Comparison of ENCODE assay signal across 8 cellular contexts in the genomic region with DNA sequence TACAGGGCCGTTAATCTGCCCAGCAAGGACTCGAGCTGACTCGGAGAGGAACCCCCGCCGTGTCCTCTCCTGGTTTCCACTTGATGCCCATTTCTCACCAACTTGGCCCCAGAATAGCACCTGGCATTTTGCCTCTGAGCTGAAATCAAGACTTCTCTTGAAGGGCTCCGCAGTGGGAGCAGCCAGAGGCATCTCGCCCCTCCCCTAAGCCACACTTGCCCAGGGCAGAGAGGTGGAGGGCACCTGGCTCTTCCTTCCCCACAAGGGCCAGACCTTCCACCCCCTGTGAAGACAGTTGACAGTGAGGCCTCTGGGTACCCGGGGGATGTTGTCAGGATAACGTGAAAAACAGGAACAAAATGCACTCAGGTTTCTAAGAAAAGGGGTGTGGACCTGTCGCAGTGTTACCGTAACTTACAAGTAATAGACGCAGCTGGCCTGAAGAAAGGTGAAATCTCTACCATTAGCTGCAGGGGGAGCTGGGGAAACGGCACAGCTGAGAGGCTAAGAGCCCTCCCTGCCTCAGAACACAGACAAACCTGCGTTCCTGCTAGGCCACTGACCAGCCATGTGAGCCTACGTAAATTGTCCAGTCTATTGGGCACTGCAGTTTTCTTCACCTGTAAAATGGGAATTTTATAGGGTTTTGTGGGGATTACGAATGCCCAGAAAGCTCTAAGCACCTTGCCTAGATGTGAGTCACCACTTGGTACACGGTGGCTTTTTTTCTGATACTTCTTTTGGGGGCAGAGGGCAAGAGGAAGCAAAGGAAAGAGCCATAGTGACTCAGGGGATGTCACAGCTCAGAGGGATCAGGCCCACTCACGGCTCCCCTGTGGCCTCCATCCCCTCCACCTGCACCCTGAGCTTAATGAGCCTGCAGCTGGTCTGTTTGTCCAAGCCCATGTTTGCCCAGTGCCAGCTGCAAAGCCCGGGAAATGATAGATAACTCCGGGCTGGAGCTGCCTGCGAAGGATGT. TPM values are rescaled to one million over a fixed set of nuclear protein-coding genes. Genes with fewer than 3 reads are reported as not detected.
DNase-seq lines count a peak whose midpoint lies in the region; ATAC-seq, FAIRE-seq and TF ChIP-seq lines count a peak whose summit lies in the region.

No MANE protein-coding gene starts in this region.

- H2BK20ac ChIP-seq in H1 (ENCODE audit: low read length): no peak overlapping the region

- no peaks in the 10 kb centered on the region; the same call in 1 of the 2 replicates for H4K20me1 ChIP-seq in GM23338 (replicated peaks; ENCODE audit: insufficient read depth)
- no peaks in the 10 kb centered on the region for H4K20me1 ChIP-seq in OCI-LY7 (ENCODE audit: insufficient read depth, low read length)
- H4K20me1 ChIP-seq in H1 (replicated peaks in 1 of 2; ENCODE audit: control insufficient read depth in 1 of 2, insufficient read depth in 2 of 2, low read length in 2 of 2): peaks cover 5% of the 10 kb centered on the region in 2 experiments

- CTCF ChIA-PET in CD4-positive, alpha-beta T cell (lab: Charles Lee): no interaction called here
- CTCF ChIA-PET in OCI-LY7 (lab: Charles Lee; ENCODE audit: unreplicated experiment) (interaction anchor here (0.6 to 1.0 kb wide), 2 partner anchors 22 to 309 kb away, joined by 3 read pairs; no protein-coding TSS in a partner anchor), H1 (lab: Charles Lee; ENCODE audit: partially characterized antibody) (interaction anchor here (0.6 to 4.8 kb wide), 24 partner anchors 9 to 554 kb away, joined by 3 to 60 read pairs (median 4); no protein-coding TSS in a partner anchor)

- no peaks in the 10 kb centered on the region for H3K9me3 ChIP-seq in CD4-positive, alpha-beta T cell (ENCODE audit: control insufficient read depth, low read length)
- H3K9me3 ChIP-seq in OCI-LY7 (ENCODE audit: low read length) (no peaks in the 10 kb centered on the region), H1 (ENCODE audit: insufficient read depth in 2 of 2, low read depth in 1 of 2, low read length in 1 of 2) (no peaks in the 10 kb centered on the region), thyroid gland (no peaks in the 10 kb centered on the region)

- H3K27ac Mint-ChIP-seq in CD4-positive, alpha-beta T cell: no peak overlapping the region
- H3K27ac Mint-ChIP-seq in GM23338 (no peak overlapping the region), mesothelial cell of epicardium (no peak overlapping the region)

- peak overlapping the region; percentile 61; the same call in 1 of the 2 replicates for H3K4me2 ChIP-seq in GM23338
- H3K4me2 ChIP-seq in OCI-LY7 (ENCODE audit: low read length): peak overlapping the region; percentile 16; the same call in 1 of the 2 replicates
- H3K4me2 ChIP-seq in H1 (ENCODE audit: insufficient read depth in 1 of 2, low read depth in 2 of 2, low read length in 2 of 2): peak overlapping the region; percentile 58 to 65

- no peak for TF ChIP-seq EP300 in H1 (IDR thresholded peaks at IDR 0.05; ENCODE audit: borderline replicate concordance in 1 of 2, low read depth in 2 of 2, low read length in 2 of 2)

- H4K8ac ChIP-seq in H1 (ENCODE audit: extremely low read depth, insufficient read depth, low read length): no peak overlapping the region

- H3K56ac ChIP-seq in H1 (replicated peaks; ENCODE audit: insufficient read length, low read depth, low read length): no peak overlapping the region

- 0 out of 2 replicates have a peak overlapping the region, but pooled peaks have one; percentile 42 for H2BK12ac ChIP-seq in H1 (ENCODE audit: low read depth, low read length)

- H3K23ac ChIP-seq in H1 (ENCODE audit: insufficient read length): no peak overlapping the region

- no peak overlapping the region; a peak in 1 of 7 replicates for H3K9ac ChIP-seq in H1 (replicated peaks in 1 of 4; ENCODE audit: extremely low read depth in 1 of 4, low read depth in 3 of 4, low read length in 3 of 4)

- H2BK5ac ChIP-seq in H1 (ENCODE audit: low read depth, low read length): no peak overlapping the region

- H3K27ac ChIP-seq in CD4-positive, alpha-beta T cell (ENCODE audit: low read depth, low read length): no peak overlapping the region
- H3K27ac ChIP-seq in GM23338 (ENCODE audit: low read depth): no peak overlapping the region
- no peak overlapping the region for H3K27ac ChIP-seq in OCI-LY7 (ENCODE audit: low read depth, low read length, poor library complexity, severe bottlenecking)
- no peak overlapping the region for H3K27ac ChIP-seq in H1 (ENCODE audit: low read depth, low read length)
- H3K27ac ChIP-seq in thyroid gland: peak overlapping the region in 1 of 3 donors; percentile 24

- H3K23me2 ChIP-seq in H1 (ENCODE audit: low read depth, low read length): peaks cover 9% of the 10 kb centered on the region; the same call in 1 of the 2 replicates

- no peak overlapping the region for H4K91ac ChIP-seq in H1 (replicated peaks; ENCODE audit: insufficient read length, low read length)

- no TSS peak for BruUV-seq in OCI-LY7 (replicated peaks; lab: Mats Ljungman, UMichigan)

- no peak overlapping the region for H2BK120ac ChIP-seq in H1 (replicated peaks; ENCODE audit: low read depth, low read length)

- H3K4me1 ChIP-seq in GM23338 (ENCODE audit: insufficient read depth) (peaks cover 50% of the 10 kb centered on the region), OCI-LY7 (ENCODE audit: insufficient read depth, low read length, poor library complexity, severe bottlenecking) (peaks cover 38% of the 10 kb centered on the region), H1 (replicated peaks in 1 of 4; ENCODE audit: control insufficient read depth in 3 of 4, insufficient read depth in 4 of 4, low read length in 3 of 4) (peaks cover 9 to 53% (median 44%) of the 10 kb centered on the region in 4 experiments), thyroid gland (peaks cover 8 to 48% of the 10 kb centered on the region in 2 donors)

- peak; percentile 59 to 68 for TF ChIP-seq RAD21 in H1 (IDR thresholded peaks at IDR 0.05 in 1 of 2, conservative IDR thresholded peaks at IDR 0.05 in 1 of 2; ENCODE audit: low read depth in 2 of 2, low read length in 2 of 2)

- H3K79me1 ChIP-seq in H1 (ENCODE audit: low read depth, low read length): no peaks in the 10 kb centered on the region

- peaks cover 18% of the 10 kb centered on the region for H3K36me3 Mint-ChIP-seq in CD4-positive, alpha-beta T cell (ENCODE audit: low read depth)
- H3K36me3 Mint-ChIP-seq in GM23338 (ENCODE audit: low read depth) (no peaks in the 10 kb centered on the region), mesothelial cell of epicardium (peaks cover 4% of the 10 kb centered on the region)

- 57% methylated on average over 21 of the region's 21 CpGs; no CpG with 5 or more reads in 1 of the 2 experiments for WGBS in H1 (ENCODE audit: extremely low coverage in 1 of 2, insufficient coverage in 1 of 2, insufficient read length in 1 of 2, insufficient replicate concordance in 2 of 2, low coverage in 1 of 2, low lambda C conversion rate in 2 of 2, missing lambda C conversion rate in 1 of 2), 2 experiments
- 29 to 36% methylated on average over 15 to 21 of the region's 21 CpGs for WGBS in thyroid gland, 2 donors

- 0 out of 2 replicates have a peak, but pooled peaks cover 6% of the 10 kb centered on the region for H3F3A ChIP-seq in GM23338 (replicated peaks; ENCODE audit: low read depth)

- peak in 3 of 10 experiments; percentile 5 to 31 (median 11) for DNase-seq in CD4-positive, alpha-beta T cell
- peak; percentile 77 for DNase-seq in GM23338 (ENCODE audit: low spot score)
- peak; percentile 67 for DNase-seq in OCI-LY7 (ENCODE audit: low spot score)
- no peak for DNase-seq in H1 (ENCODE audit: low read depth in 1 of 2, low spot score in 2 of 2)
- DNase-seq in thyroid gland: peak; percentile 75 to 76
- no peak for DNase-seq in mesothelial cell of epicardium (ENCODE audit: low spot score in 2 of 2, unreplicated experiment in 2 of 2)

- H2AFZ ChIP-seq in GM23338: no peak overlapping the region
- no peak overlapping the region for H2AFZ ChIP-seq in OCI-LY7 (ENCODE audit: low read length)
- no peak overlapping the region for H2AFZ ChIP-seq in H1 (ENCODE audit: low read length)

- no peak overlapping the region for H3K4me3 Mint-ChIP-seq in CD4-positive, alpha-beta T cell
- H3K4me3 Mint-ChIP-seq in GM23338: peak overlapping the region; percentile 24; the same call in 2 of the 3 replicates
- no peak overlapping the region for H3K4me3 Mint-ChIP-seq in mesothelial cell of epicardium

- POLR2A ChIA-PET in CD4-positive, alpha-beta T cell (lab: Charles Lee): interaction anchor here (0.6 kb wide), 1 partner anchor 20 kb away, joined by 3 read pairs; no protein-coding TSS in a partner anchor
- POLR2A ChIA-PET in OCI-LY7 (lab: Charles Lee): no interaction called here
- POLR2A ChIA-PET in H1 (lab: Charles Lee; ENCODE audit: partially characterized antibody): interaction anchor here (0.8 to 4.3 kb wide), 6 partner anchors 9 to 65 kb away, joined by 3 to 13 read pairs (median 3); no protein-coding TSS in a partner anchor

- H3K14ac ChIP-seq in H1 (ENCODE audit: insufficient read length): no peak overlapping the region

- ATAC-seq in CD4-positive, alpha-beta T cell (ENCODE audit: poor library complexity): peak; percentile 76
- ATAC-seq in GM23338 (peak; percentile 40), GM21367 (IDR thresholded peaks at IDR 0.05; ENCODE audit: unreplicated experiment) (no peak), GM18867 (IDR thresholded peaks at IDR 0.05; ENCODE audit: unreplicated experiment) (no peak)

- TF ChIP-seq POLR2A in H1 (IDR thresholded peaks at IDR 0.05; ENCODE audit: control extremely low read depth in 1 of 2, low read depth in 2 of 2, low read length in 2 of 2): no peak
- no peak for TF ChIP-seq POLR2A in thyroid gland (IDR thresholded peaks at IDR 0.05)

- H3K27me3 Mint-ChIP-seq in CD4-positive, alpha-beta T cell: peaks cover 8% of the 10 kb centered on the region
- H3K27me3 Mint-ChIP-seq in GM23338 (ENCODE audit: insufficient read depth, low read depth, poor library complexity) (peaks cover 43% of the 10 kb centered on the region), mesothelial cell of epicardium (ENCODE audit: low read depth) (peaks cover 48% of the 10 kb centered on the region)

- no peaks in the 10 kb centered on the region for H3K36me3 ChIP-seq in GM23338 (ENCODE audit: insufficient read depth)
- H3K36me3 ChIP-seq in OCI-LY7 (ENCODE audit: insufficient read depth, low read length): peaks cover 4% of the 10 kb centered on the region; the same call in 1 of the 2 replicates
- H3K36me3 ChIP-seq in H1 (ENCODE audit: control insufficient read depth in 2 of 4, insufficient read depth in 4 of 4, low read length in 3 of 4): no peaks in the 10 kb centered on the region
- peaks cover 0 to 2% of the 10 kb centered on the region in 2 donors for H3K36me3 ChIP-seq in thyroid gland

- no peak overlapping the region for H2AK5ac ChIP-seq in H1 (ENCODE audit: low read depth, low read length)

- TF ChIP-seq CTCF in CD4-positive, alpha-beta T cell (IDR thresholded peaks at IDR 0.05): no peak
- TF ChIP-seq CTCF in GM23338 (conservative IDR thresholded peaks at IDR 0.05; ENCODE audit: low read depth in 2 of 2) (peak; percentile 26 to 57; a peak in 3 of 4 replicates), OCI-LY7 (conservative IDR thresholded peaks at IDR 0.05; ENCODE audit: low read length) (peak; percentile 65), H1 (IDR thresholded peaks at IDR 0.05; ENCODE audit: control extremely low read depth in 1 of 3, insufficient read depth in 1 of 3, low read depth in 1 of 3, low read length in 3 of 3) (peak; percentile 43 to 68 (median 54)), thyroid gland (IDR thresholded peaks at IDR 0.05) (peak in 2 of 6 experiments; percentile 24 to 31), mesothelial cell of epicardium (IDR thresholded peaks at IDR 0.05; ENCODE audit: unreplicated experiment) (no peak)

- peak overlapping the region; percentile 38; the same call in 1 of the 2 replicates for H3K18ac ChIP-seq in H1 (ENCODE audit: extremely low read depth, low read length)

- H2BK15ac ChIP-seq in H1 (ENCODE audit: low read length): no peak overlapping the region

- intact Hi-C loops in CD4-positive, alpha-beta T cell (cut with DNase I, micrococcal nuclease): no loop called here
- intact Hi-C loops in OCI-LY7 (cut with micrococcal nuclease; ENCODE audit: unreplicated experiment) (no loop called here), thyroid gland (cut with DNase I) (no loop called here)

- no peaks in the 10 kb centered on the region for H3K79me2 ChIP-seq in GM23338 (replicated peaks; ENCODE audit: insufficient read depth)
- no peaks in the 10 kb centered on the region for H3K79me2 ChIP-seq in OCI-LY7 (ENCODE audit: insufficient read depth, low read depth, low read length)
- no peaks in the 10 kb centered on the region for H3K79me2 ChIP-seq in H1 (ENCODE audit: control insufficient read depth in 1 of 2, insufficient read depth in 2 of 2, low read length in 2 of 2)

- peaks cover 15% of the 10 kb centered on the region for H3K4me1 Mint-ChIP-seq in CD4-positive, alpha-beta T cell (ENCODE audit: low read depth)
- H3K4me1 Mint-ChIP-seq in GM23338 (peaks cover 49% of the 10 kb centered on the region), mesothelial cell of epicardium (peaks cover 13% of the 10 kb centered on the region)

- FAIRE-seq in H1 (lab: Jason Lieb, UNC): peak; percentile 79

- H3K27me3 ChIP-seq in CD4-positive, alpha-beta T cell (ENCODE audit: control insufficient read depth, insufficient read depth, low read length): no peaks in the 10 kb centered on the region
- H3K27me3 ChIP-seq in GM23338 (ENCODE audit: insufficient read depth): peaks cover 23% of the 10 kb centered on the region
- H3K27me3 ChIP-seq in H1 (replicated peaks in 1 of 4; ENCODE audit: control insufficient read depth in 3 of 4, extremely low read depth in 1 of 4, insufficient read depth in 3 of 4, low read length in 3 of 4): peaks cover 0 to 30% (median 12%) of the 10 kb centered on the region in 4 experiments; a peak in 3 of 7 replicates
- no peaks in the 10 kb centered on the region for H3K27me3 ChIP-seq in thyroid gland

- no peaks in the 10 kb centered on the region for H3K9me2 ChIP-seq in GM23338 (ENCODE audit: insufficient read depth)
- no peaks in the 10 kb centered on the region for H3K9me2 ChIP-seq in OCI-LY7 (ENCODE audit: insufficient read depth, low read length)

- no peak overlapping the region for H4K5ac ChIP-seq in H1 (ENCODE audit: insufficient read length, low read depth, low read length)

- H3K4me3 ChIP-seq in GM23338 (0 out of 2 replicates have a peak overlapping the region, but pooled peaks have one; percentile 17), OCI-LY7 (ENCODE audit: low read depth, low read length, poor library complexity, severe bottlenecking) (no peak overlapping the region), H1 (ENCODE audit: extremely low read depth in 1 of 4, insufficient read depth in 2 of 4, low read depth in 3 of 4, low read length in 4 of 4) (no peak overlapping the region), thyroid gland (replicated peaks in 1 of 3) (no peak overlapping the region)

- no peaks in the 10 kb centered on the region for H3K9me3 Mint-ChIP-seq in CD4-positive, alpha-beta T cell
- no peaks in the 10 kb centered on the region; the same call in 2 of the 3 replicates for H3K9me3 Mint-ChIP-seq in GM23338
- H3K9me3 Mint-ChIP-seq in mesothelial cell of epicardium: no peaks in the 10 kb centered on the region

- H3K4ac ChIP-seq in H1 (replicated peaks; ENCODE audit: insufficient read length, low read depth, low read length): no peak overlapping the region

RNA-seq across cellular contexts. Expression of a gene that starts 18.6 kb away (rescaled TPM):
- under 1 TPM; 0.33 to 0.45 TPM for total RNA-seq in CD4-positive, alpha-beta T cell
- total RNA-seq in GM23338 (2014; rRNA removed; shearing (Covaris generic)): 0.24 and 0.35 TPM in 2 replicates
- polyA plus RNA-seq in GM23338 (2016; fragmentation: Nextera tagmentation; extraction: Ambion mirVana) (0.06 and 0.23 TPM in 2 replicates), H1 (2011; rRNA removed) (0.36 and 1.0 TPM in 2 replicates)
- 0.06 and 0.23 TPM in 2 replicates for total RNA-seq in OCI-LY7 (2014; rRNA removed; shearing (Covaris generic))
- total RNA-seq in OCI-LY7 (2022) (0.18 TPM in 1 of 2 replicates, not detected in the other), thyroid gland (1 to 10 TPM in 1 of 4 donors, under 1 TPM in 1, not detected in 2; 0.73 to 1.0 TPM), mesothelial cell of epicardium (0.11 TPM in 1 of 3 replicates, not detected in the others)
- 0.20 and 0.34 TPM in 2 replicates for total RNA-seq in H1 (2021; fragmentation: NEBNext Ultra II Directional; extraction: Animal tissue kit (Norgen Biotek cat#: 25700))
- 0.92 TPM for polyA plus RNA-seq in H1 (2011; cell fraction: cytosol; rRNA removed)
- polyA plus RNA-seq in H1 (2011; cell fraction: nucleus; rRNA removed): 1.5 TPM
- polyA plus RNA-seq in H1 (2012, experiment 1 of 2): 0.41 to 0.54 TPM (median 0.45 TPM) in 4 replicates
- polyA plus RNA-seq in H1 (2012, experiment 2 of 2): 0.33 TPM
- 0.06 TPM for polyA plus RNA-seq in H1 (2013, experiment 1 of 2)
- polyA plus RNA-seq in H1 (2013, experiment 2 of 2): 0.09 TPM
- polyA minus RNA-seq in H1 (2011; rRNA and poly(A)+ RNA removed): 0.10 and 0.60 TPM in 2 replicates
- 0.51 TPM for polyA minus RNA-seq in H1 (2011; cell fraction: cytosol; rRNA and poly(A)+ RNA removed)
- 0.50 TPM for polyA minus RNA-seq in H1 (2011; cell fraction: nucleus; rRNA and poly(A)+ RNA removed)

Comparison
In these comparisons a context has a peak if more than half of its experiments do, and no peak if none do; other contexts are left out.
1. ATAC-seq: peak in CD4-positive, alpha-beta T cell (single experiment) and GM23338 (single experiment); none in GM21367 (single experiment) and GM18867 (single experiment).
2. DNase-seq: peak in GM23338 (single experiment), OCI-LY7 (single experiment) and thyroid gland (2 of 2); none in H1 (0 of 2) and mesothelial cell of epicardium (0 of 2).
3. CTCF ChIP-seq: peak in GM23338 (2 of 2), OCI-LY7 (single experiment) and H1 (3 of 3); none in CD4-positive, alpha-beta T cell (single experiment) and mesothelial cell of epicardium (single experiment).
4. Peak in every context shown above with its lines, with median percentiles within 50 percentile points of each other: H3K4me2 ChIP-seq.